14 cellular contexts compared by ENCODE assay signal in the genomic region with DNA sequence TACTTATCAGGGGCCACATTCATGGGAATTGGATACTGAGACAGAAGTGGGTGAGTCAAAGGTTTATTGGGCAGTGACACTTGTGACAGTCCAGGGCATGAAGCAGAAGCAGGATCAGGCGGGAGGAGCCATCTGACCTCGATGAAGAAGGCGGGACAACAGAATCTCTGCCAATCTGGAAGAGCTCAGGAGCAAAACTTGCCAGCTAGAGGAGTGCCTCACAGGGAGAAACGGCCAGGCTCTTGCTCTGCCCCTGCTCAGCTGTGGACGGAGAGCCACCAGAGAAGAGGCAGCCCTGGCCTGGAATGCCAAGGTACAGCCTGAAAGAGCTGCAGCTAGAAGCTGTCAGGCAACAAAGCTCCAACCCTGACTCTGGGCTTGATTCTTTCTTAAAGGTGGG. TPM values are rescaled to one million over a fixed set of nuclear protein-coding genes. Genes with fewer than 3 reads are reported as not detected.
DNase-seq lines count a peak whose midpoint lies in the region; ATAC-seq and TF ChIP-seq lines count a peak whose summit lies in the region.
"Had no signal": no experiment of that assay in that cellular context is flagged by ENCODE, and none has a peak within 500 bp of the region (broad histone marks: within the 10 kb centered on the region; RNA-seq: fewer than 3 reads in every experiment).

No MANE protein-coding gene starts in this region.

- H3K14ac ChIP-seq in trophoblast cell (ENCODE audit: low read length) = no peak overlapping the region

- no peak overlapping the region for H4K8ac ChIP-seq in trophoblast cell (ENCODE audit: low read depth, low read length)

- H3K9me2 ChIP-seq in PC-9 (ENCODE audit: insufficient read depth) = no peaks in the 10 kb centered on the region

- H4K12ac ChIP-seq in trophoblast cell (ENCODE audit: low read depth, low read length) = no peak overlapping the region

- H3K9me3 Mint-ChIP-seq in stimulated activated effector memory CD8-positive, alpha-beta T cell treated with anti-CD3 and anti-CD28 coated beads, Interleukin-12 subunit alpha, Interleukin-12 subunit beta, amount 100 ng/mL, for 72 hours = no peaks in the 10 kb centered on the region
- H3K9me3 Mint-ChIP-seq: IgD-negative memory B cell had no signal

- H3K4me1 ChIP-seq in trophoblast cell (ENCODE audit: control insufficient read depth in 1 of 2, insufficient read depth in 2 of 2, low read length in 2 of 2) (no peaks in the 10 kb centered on the region), PC-9 (replicated peaks; ENCODE audit: insufficient read depth) (no peaks in the 10 kb centered on the region)
- H3K4me1 ChIP-seq: gastrocnemius medialis, pancreas had no signal

- H3K9me3 ChIP-seq in trophoblast cell (ENCODE audit: insufficient read depth, low read depth, low read length) (no peaks in the 10 kb centered on the region), PC-9 (ENCODE audit: insufficient read depth, low read depth) (no peaks in the 10 kb centered on the region)
- H3K9me3 ChIP-seq: gastrocnemius medialis, pancreas had no signal

- no peak overlapping the region for H3K23ac ChIP-seq in trophoblast cell (ENCODE audit: low read length)

- no peak overlapping the region for H3K27ac Mint-ChIP-seq in stimulated activated effector memory CD8-positive, alpha-beta T cell treated with anti-CD3 and anti-CD28 coated beads, Interleukin-12 subunit alpha, Interleukin-12 subunit beta, amount 100 ng/mL, for 72 hours
- H3K27ac Mint-ChIP-seq: IgD-negative memory B cell had no signal

- DNase-seq in G401 (ENCODE audit: low spot score) (peak; percentile 8), NCI-H460 (ENCODE audit: extremely low read depth, low read depth) (peak; percentile 72), left cardiac atrium (no peak), trophoblast cell (no peak), PC-9 (no peak)
- no peak for DNase-seq in stimulated activated effector memory CD8-positive, alpha-beta T cell treated with anti-CD3 and anti-CD28 coated beads, Interleukin-12 subunit alpha, Interleukin-12 subunit beta, amount 100 ng/mL, for 72 hours (ENCODE audit: low spot score in 2 of 2)
- DNase-seq: activated CD4-positive, CD25-positive, alpha-beta regulatory T cell; activated naive CD4-positive, alpha-beta T cell treated with anti-CD3 and anti-CD28 coated beads, Interleukin-2, amount 50 U/mL, for 16 hours; gastrocnemius medialis; pancreas; stimulated activated CD4-positive, alpha-beta T cell treated with anti-CD3 and anti-CD28 coated beads, Interleukin-15, amount 100 ng/mL, for 24 hours had no signal

- H2BK120ac ChIP-seq in trophoblast cell (ENCODE audit: insufficient read depth, low read length, poor library complexity) = no peak overlapping the region

- no peak overlapping the region for H3K4me3 Mint-ChIP-seq in stimulated activated effector memory CD8-positive, alpha-beta T cell treated with anti-CD3 and anti-CD28 coated beads, Interleukin-12 subunit alpha, Interleukin-12 subunit beta, amount 100 ng/mL, for 72 hours
- H3K4me3 Mint-ChIP-seq: IgD-negative memory B cell had no signal

- no CpG with 5 or more reads among the region's 5 CpGs for WGBS in trophoblast cell (ENCODE audit: extremely low coverage, insufficient coverage, insufficient read length)

- no peak overlapping the region for H3K18ac ChIP-seq in trophoblast cell (ENCODE audit: low read length)

- in situ Hi-C loops in G401 (cut with HindIII; ENCODE audit: low sequenced_read_pairs) = no loop called here

- H3K4ac ChIP-seq in trophoblast cell (ENCODE audit: low read depth, low read length) = no peak overlapping the region

- H3K9ac ChIP-seq in trophoblast cell (ENCODE audit: low read length) = no peak overlapping the region

- no peak overlapping the region for H3K4me2 ChIP-seq in trophoblast cell (ENCODE audit: low read length)
- H3K4me2 ChIP-seq in PC-9 = no peak overlapping the region

- no peak overlapping the region for H4K91ac ChIP-seq in trophoblast cell (ENCODE audit: low read depth, low read length)

- no peaks in the 10 kb centered on the region for H4K20me1 ChIP-seq in PC-9 (ENCODE audit: insufficient read depth)

- no peak overlapping the region for H2BK5ac ChIP-seq in trophoblast cell (ENCODE audit: low read depth, low read length, poor library complexity)

- ATAC-seq in left cardiac atrium = peak; percentile 27 to 44
- ATAC-seq in HG02885 (IDR thresholded peaks at IDR 0.05; ENCODE audit: poor library complexity, unreplicated experiment) = no peak
- ATAC-seq in stimulated activated effector memory CD8-positive, alpha-beta T cell treated with anti-CD3 and anti-CD28 coated beads, Interleukin-12 subunit alpha, Interleukin-12 subunit beta, amount 100 ng/mL, for 72 hours = no peak
- ATAC-seq: gastrocnemius medialis, pancreas had no signal

- TF ChIP-seq CTCF in PC-9 (conservative IDR thresholded peaks at IDR 0.05) = no peak

- H3K27ac ChIP-seq in trophoblast cell (ENCODE audit: low read depth, low read length) (no peak overlapping the region), PC-9 (no peak overlapping the region)
- H3K27ac ChIP-seq: gastrocnemius medialis, pancreas had no signal

- CTCF ChIA-PET in PC-9 (lab: Charles Lee) = interaction anchor here (0.6 kb wide), 1 partner anchor 10 kb away, joined by 4 read pairs; no protein-coding TSS in a partner anchor

- H3K36me3 ChIP-seq in trophoblast cell (ENCODE audit: control insufficient read depth in 1 of 2, insufficient read depth in 2 of 2, low read length in 2 of 2) = no peaks in the 10 kb centered on the region
- H3K36me3 ChIP-seq in PC-9 (ENCODE audit: low read depth) = no peaks in the 10 kb centered on the region
- H3K36me3 ChIP-seq: gastrocnemius medialis, pancreas had no signal

- H3K79me2 ChIP-seq in trophoblast cell (ENCODE audit: control insufficient read depth, insufficient read depth, low read length, poor library complexity) (no peaks in the 10 kb centered on the region), PC-9 (ENCODE audit: low read depth) (no peaks in the 10 kb centered on the region)

- no peaks in the 10 kb centered on the region for H3K79me1 ChIP-seq in trophoblast cell (ENCODE audit: low read length)

- intact Hi-C loops in left cardiac atrium (cut with DNase I) (loop anchor here in 1 of 2 donors (10.0 kb wide), 1 partner anchor 777 kb away; no protein-coding TSS in a partner anchor), PC-9 (cut with micrococcal nuclease; ENCODE audit: unreplicated experiment) (no loop called here)

- H3K4me1 Mint-ChIP-seq in stimulated activated effector memory CD8-positive, alpha-beta T cell treated with anti-CD3 and anti-CD28 coated beads, Interleukin-12 subunit alpha, Interleukin-12 subunit beta, amount 100 ng/mL, for 72 hours = no peaks in the 10 kb centered on the region
- H3K4me1 Mint-ChIP-seq: IgD-negative memory B cell had no signal

- H2BK12ac ChIP-seq in trophoblast cell (ENCODE audit: low read length) = no peak overlapping the region

- POLR2A ChIA-PET in PC-9 (lab: Charles Lee; ENCODE audit: unreplicated experiment) = no interaction called here

- H3K4me3 ChIP-seq in trophoblast cell (ENCODE audit: low read depth, low read length) (no peak overlapping the region), PC-9 (no peak overlapping the region)
- H3K4me3 ChIP-seq: gastrocnemius medialis, pancreas had no signal

- no peak overlapping the region for H2AK5ac ChIP-seq in trophoblast cell (ENCODE audit: low read length)

- H3K36me3 Mint-ChIP-seq in stimulated activated effector memory CD8-positive, alpha-beta T cell treated with anti-CD3 and anti-CD28 coated beads, Interleukin-12 subunit alpha, Interleukin-12 subunit beta, amount 100 ng/mL, for 72 hours = no peaks in the 10 kb centered on the region
- H3K36me3 Mint-ChIP-seq: IgD-negative memory B cell had no signal

- BruUV-seq in PC-9 (replicated peaks; lab: Mats Ljungman, UMichigan) = no TSS peak

- H3F3A ChIP-seq in PC-9 (ENCODE audit: insufficient read depth, low read depth) = no peaks in the 10 kb centered on the region

- no peaks in the 10 kb centered on the region for H3K27me3 ChIP-seq in trophoblast cell (ENCODE audit: insufficient read depth, low read length)
- no peaks in the 10 kb centered on the region for H3K27me3 ChIP-seq in PC-9 (ENCODE audit: insufficient read depth, low read depth)
- H3K27me3 ChIP-seq: gastrocnemius medialis, pancreas had no signal

- peak overlapping the region; percentile 56 for H2AFZ ChIP-seq in trophoblast cell (ENCODE audit: insufficient read depth, low read length, poor library complexity)
- H2AFZ ChIP-seq in PC-9 = no peak overlapping the region

RNA-seq across cellular contexts. Expression of a gene that starts 16.9 kb away (rescaled TPM):
- not detected in 2 replicates for total RNA-seq in G401 (2014; rRNA removed; shearing (Covaris generic))
- 99.2 and 104 TPM in 2 replicates for total RNA-seq in NCI-H460 (2014; rRNA removed; shearing (Covaris generic))
- 17.0 and 19.2 TPM in 2 replicates for polyA plus RNA-seq in NCI-H460 (2014; cell fraction: nucleus; rRNA removed)
- under 1 TPM; 0.21 to 0.65 TPM for total RNA-seq in left cardiac atrium
- 0.24 and 0.33 TPM in 2 replicates for polyA plus RNA-seq in trophoblast cell (2013)
- total RNA-seq in PC-9 (2021) = 1.8 and 2.8 TPM in 2 replicates
- total RNA-seq: gastrocnemius medialis, mucosa of gallbladder had no signal
- polyA plus RNA-seq: IgD-negative memory B cell, pancreas had no signal

Comparison
In these comparisons a context has a peak if more than half of its experiments do, and no peak if none do; other contexts are left out.
1. DNase-seq: peak in G401 (single experiment) and NCI-H460 (single experiment); none in left cardiac atrium (single experiment), trophoblast cell (0 of 2), PC-9 (0 of 2) and stimulated activated effector memory CD8-positive, alpha-beta T cell treated with anti-CD3 and anti-CD28 coated beads, Interleukin-12 subunit alpha, Interleukin-12 subunit beta, amount 100 ng/mL, for 72 hours (0 of 2).
2. ATAC-seq: peak in left cardiac atrium (2 of 2); none in HG02885 (single experiment) and stimulated activated effector memory CD8-positive, alpha-beta T cell treated with anti-CD3 and anti-CD28 coated beads, Interleukin-12 subunit alpha, Interleukin-12 subunit beta, amount 100 ng/mL, for 72 hours (single experiment).
3. RNA of a gene that starts 16.9 kb away (total RNA-seq): 99.2 to 104 TPM in NCI-H460; 1.8 to 2.8 TPM in PC-9, 0.21 to 0.65 TPM in left cardiac atrium and not detected in G401; every median in the first group is over 10 times any median in the second.